Comparison of ENCODE assay signal across 13 cellular contexts in the genomic region with DNA sequence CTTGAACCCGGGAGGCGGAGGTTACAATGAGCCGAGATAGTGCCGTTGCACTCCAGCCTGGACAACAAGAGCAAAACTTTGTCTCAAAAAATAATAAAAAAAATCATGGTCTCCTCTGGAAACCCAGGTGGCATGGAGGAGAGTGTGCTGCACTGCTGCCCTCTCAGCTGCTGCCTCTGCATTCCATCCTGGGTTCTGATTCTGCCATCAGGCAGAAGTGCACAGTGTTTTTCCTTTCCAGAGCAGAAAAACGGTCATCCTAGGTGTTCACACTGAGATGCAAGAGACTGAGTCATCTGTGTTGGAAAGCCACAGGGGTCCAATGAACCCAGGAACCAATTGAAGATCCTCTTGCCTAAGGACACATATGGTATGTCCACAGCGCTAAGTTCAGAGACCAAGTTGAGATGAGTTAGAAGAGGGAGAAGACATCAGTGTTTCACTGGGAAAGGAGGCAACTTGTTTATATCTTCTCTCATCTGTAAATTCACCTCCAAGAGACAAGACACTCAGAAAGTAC.
DNase-seq lines count a peak whose midpoint lies in the region; ATAC-seq and TF ChIP-seq lines count a peak whose summit lies in the region.
"Had no signal": no experiment of that assay in that cellular context is flagged by ENCODE, and none has a peak within 500 bp of the region (broad histone marks: within the 10 kb centered on the region; RNA-seq: fewer than 3 reads in every experiment).

No MANE protein-coding gene starts in this region.

- peak overlapping the region; percentile 55 for H4K5ac ChIP-seq in IMR-90 (ENCODE audit: low read depth, low read length)

- H3K4me3 Mint-ChIP-seq in stimulated activated effector memory CD8-positive, alpha-beta T cell treated with anti-CD3 and anti-CD28 coated beads, Interleukin-12 subunit alpha, Interleukin-12 subunit beta, amount 100 ng/mL, for 72 hours = no peak overlapping the region
- H3K4me3 Mint-ChIP-seq: activated naive CD8-positive, alpha-beta T cell treated with anti-CD3 and anti-CD28 coated beads for 36 hours; activated T-cell treated with anti-CD3 and anti-CD28 coated beads, Interleukin-2, amount 50 U/mL, for 24 hours; CD8-positive, alpha-beta T cell; memory B cell had no signal

- no peaks in the 10 kb centered on the region for H3K9me3 ChIP-seq in IMR-90 (ENCODE audit: control insufficient read depth, insufficient read depth, low read length)
- no peaks in the 10 kb centered on the region for H3K9me3 ChIP-seq in SJSA1 (replicated peaks)
- H3K9me3 ChIP-seq in tibial artery = no peaks in the 10 kb centered on the region

- peak overlapping the region; percentile 73 for H3K18ac ChIP-seq in IMR-90 (ENCODE audit: low read depth, low read length)

- BruUV-seq in IMR-90 (replicated peaks; lab: Mats Ljungman, UMichigan) = no TSS peak

- dilution Hi-C loops in IMR-90 (cut with HindIII; ENCODE audit: low sequenced_read_pairs, unreplicated experiment) = no loop called here

- H4K91ac ChIP-seq in IMR-90 (ENCODE audit: insufficient read depth, low read depth, low read length) = peak overlapping the region; percentile 40; the same call in 1 of the 2 replicates

- H2AFZ ChIP-seq in IMR-90 (replicated peaks; ENCODE audit: low read length, poor library complexity) = no peak overlapping the region

- H2BK5ac ChIP-seq in IMR-90 (ENCODE audit: low read depth, low read length, poor library complexity, severe bottlenecking) = peak overlapping the region; percentile 22

- DNase-seq in IMR-90 (peak; percentile 25), SJSA1 (ENCODE audit: low read depth in 1 of 2, low spot score in 2 of 2) (no peak), fibroblast of mammary gland (ENCODE audit: low read depth) (peak; percentile 50), tibial artery (no peak), NCI-H446 (lab: John Stamatoyannopoulos, UW) (no peak)
- DNase-seq in stimulated activated effector memory CD8-positive, alpha-beta T cell treated with anti-CD3 and anti-CD28 coated beads, Interleukin-12 subunit alpha, Interleukin-12 subunit beta, amount 100 ng/mL, for 72 hours (ENCODE audit: low spot score in 2 of 2) = no peak
- DNase-seq: activated CD4-positive, alpha-beta T cell treated with anti-CD3 and anti-CD28 coated beads for 48 hours; activated naive CD8-positive, alpha-beta T cell treated with anti-CD3 and anti-CD28 coated beads for 36 hours; activated T-cell treated with anti-CD3 and anti-CD28 coated beads, Interleukin-2, amount 50 U/mL, for 24 hours; NCI-H82 had no signal

- no peaks in the 10 kb centered on the region for H3K36me3 Mint-ChIP-seq in stimulated activated effector memory CD8-positive, alpha-beta T cell treated with anti-CD3 and anti-CD28 coated beads, Interleukin-12 subunit alpha, Interleukin-12 subunit beta, amount 100 ng/mL, for 72 hours
- H3K36me3 Mint-ChIP-seq: CD8-positive, alpha-beta T cell; memory B cell had no signal

- peak overlapping the region; percentile 93 for H2AK5ac ChIP-seq in IMR-90 (ENCODE audit: low read depth, low read length)

- peak overlapping the region; percentile 64 for H2BK20ac ChIP-seq in IMR-90 (ENCODE audit: low read depth, low read length)

- H3K4ac ChIP-seq in IMR-90 (ENCODE audit: low read depth, low read length) = peak overlapping the region; percentile 85

- peaks cover under 1% of the 10 kb centered on the region; the same call in 1 of the 2 replicates for H3K36me3 ChIP-seq in IMR-90 (ENCODE audit: control insufficient read depth, insufficient read depth, low read length)
- no peaks in the 10 kb centered on the region for H3K36me3 ChIP-seq in SJSA1
- peaks cover 0 to 18% (median 6%) of the 10 kb centered on the region in 3 donors for H3K36me3 ChIP-seq in tibial artery

- no CpG with 5 or more reads among the region's 6 CpGs for WGBS in IMR-90 (ENCODE audit: extremely low coverage in 2 of 2, insufficient read length in 1 of 2), 2 experiments

- H3K9ac ChIP-seq in IMR-90 (ENCODE audit: low read depth, low read length) = no peak overlapping the region

- H3K9me1 ChIP-seq in IMR-90 (ENCODE audit: insufficient read depth, low read length) = peaks cover 16% of the 10 kb centered on the region

- H2BK15ac ChIP-seq in IMR-90 (ENCODE audit: low read depth, low read length) = peak overlapping the region; percentile 64

- H3K27ac ChIP-seq in IMR-90 (ENCODE audit: insufficient read depth, low read length) = peak overlapping the region; percentile 57; the same call in 1 of the 2 replicates
- H3K27ac ChIP-seq in SJSA1 = peak overlapping the region; percentile 89
- H3K27ac ChIP-seq in tibial artery = peak overlapping the region; percentile 68 to 80

- peaks cover 32% of the 10 kb centered on the region for H3K4me1 Mint-ChIP-seq in stimulated activated effector memory CD8-positive, alpha-beta T cell treated with anti-CD3 and anti-CD28 coated beads, Interleukin-12 subunit alpha, Interleukin-12 subunit beta, amount 100 ng/mL, for 72 hours

- no peak overlapping the region for H3K27ac Mint-ChIP-seq in stimulated activated effector memory CD8-positive, alpha-beta T cell treated with anti-CD3 and anti-CD28 coated beads, Interleukin-12 subunit alpha, Interleukin-12 subunit beta, amount 100 ng/mL, for 72 hours
- H3K27ac Mint-ChIP-seq: activated naive CD8-positive, alpha-beta T cell treated with anti-CD3 and anti-CD28 coated beads for 36 hours; activated T-cell treated with anti-CD3 and anti-CD28 coated beads, Interleukin-2, amount 50 U/mL, for 24 hours; CD8-positive, alpha-beta T cell; memory B cell had no signal

- H3K9me3 Mint-ChIP-seq in stimulated activated effector memory CD8-positive, alpha-beta T cell treated with anti-CD3 and anti-CD28 coated beads, Interleukin-12 subunit alpha, Interleukin-12 subunit beta, amount 100 ng/mL, for 72 hours = no peaks in the 10 kb centered on the region
- H3K9me3 Mint-ChIP-seq: activated naive CD8-positive, alpha-beta T cell treated with anti-CD3 and anti-CD28 coated beads for 36 hours; activated T-cell treated with anti-CD3 and anti-CD28 coated beads, Interleukin-2, amount 50 U/mL, for 24 hours; CD8-positive, alpha-beta T cell; memory B cell had no signal

- H3K4me2 ChIP-seq in IMR-90 (ENCODE audit: low read depth, low read length) = no peak overlapping the region

- peak overlapping the region; percentile 13 to 54; a peak in 2 of 4 replicates for H4K8ac ChIP-seq in IMR-90 (ENCODE audit: low read depth in 2 of 2, low read length in 2 of 2)

- H3K23ac ChIP-seq in IMR-90 (ENCODE audit: low read depth, low read length) = 0 out of 2 replicates have a peak overlapping the region, but pooled peaks have one; percentile 23

- H4K20me1 ChIP-seq in IMR-90 (ENCODE audit: insufficient read depth, low read length) = no peaks in the 10 kb centered on the region

- in situ Hi-C loops in IMR-90 (cut with MboI; ENCODE audit: low sequenced_read_pairs) = no loop called here

- H3K27me3 ChIP-seq in IMR-90 (ENCODE audit: control insufficient read depth, insufficient read depth, low read length) (no peaks in the 10 kb centered on the region), SJSA1 (replicated peaks) (no peaks in the 10 kb centered on the region), tibial artery (no peaks in the 10 kb centered on the region)

- H3K56ac ChIP-seq in IMR-90 (ENCODE audit: extremely low read depth, insufficient read depth, low read length) = 0 out of 2 replicates have a peak overlapping the region, but pooled peaks have one; percentile 8

- H3K4me3 ChIP-seq in IMR-90 (ENCODE audit: insufficient read depth, low read depth, low read length) (no peak overlapping the region), SJSA1 (no peak overlapping the region), fibroblast of mammary gland (ENCODE audit: control insufficient read depth, low read depth, low read length) (no peak overlapping the region), tibial artery (no peak overlapping the region)

- peak overlapping the region; percentile 78 for H2BK120ac ChIP-seq in IMR-90 (ENCODE audit: low read depth, low read length)

- TF ChIP-seq RAD21 in IMR-90 (IDR thresholded peaks at IDR 0.05; ENCODE audit: low read length) = no peak

- TF ChIP-seq CTCF in IMR-90 (conservative IDR thresholded peaks at IDR 0.05; ENCODE audit: low read depth, low read length) (no peak), fibroblast of mammary gland (conservative IDR thresholded peaks at IDR 0.05; ENCODE audit: control insufficient read depth, insufficient read depth, low read depth, low read length) (no peak), tibial artery (IDR thresholded peaks at IDR 0.05) (no peak)

- peaks cover 0 to 16% of the 10 kb centered on the region in 2 experiments; a peak in 1 of 4 replicates for H3K79me1 ChIP-seq in IMR-90 (ENCODE audit: low read depth in 1 of 2, low read length in 2 of 2)

- CTCF ChIA-PET in IMR-90 (lab: Yijun Ruan, JAX) = interaction anchor here (0.6 kb wide), 1 partner anchor 338 kb away, joined by 10 read pairs; no protein-coding TSS in a partner anchor

- no peak overlapping the region for H2AK9ac ChIP-seq in IMR-90 (replicated peaks; ENCODE audit: low read depth, low read length, poor library complexity)

- POLR2A ChIA-PET in IMR-90 (lab: Charles Lee; ENCODE audit: unreplicated experiment) = no interaction called here

- peak overlapping the region; percentile 83 for H3K14ac ChIP-seq in IMR-90 (replicated peaks; ENCODE audit: low read depth, low read length)

- intact Hi-C loops in IMR-90 (cut with micrococcal nuclease) = loop anchor here (2.0 to 5.0 kb wide), 2 partner anchors 14 to 315 kb away; no protein-coding TSS in a partner anchor
- intact Hi-C loops in tibial artery (cut with DNase I; ENCODE audit: low total_unique reads) = no loop called here

- ATAC-seq in IMR-90 (ENCODE audit: low read depth) = no peak
- ATAC-seq in HG02623 (IDR thresholded peaks at IDR 0.05; ENCODE audit: unreplicated experiment) = no peak
- no peak for ATAC-seq in stimulated activated effector memory CD8-positive, alpha-beta T cell treated with anti-CD3 and anti-CD28 coated beads, Interleukin-12 subunit alpha, Interleukin-12 subunit beta, amount 100 ng/mL, for 72 hours
- ATAC-seq: CD8-positive, alpha-beta T cell had no signal

- TF ChIP-seq POLR2A in IMR-90 (IDR thresholded peaks at IDR 0.05; ENCODE audit: low read depth, low read length) = no peak

- H3K4me1 ChIP-seq in IMR-90 (ENCODE audit: control insufficient read depth, insufficient read depth, low read length) (peaks cover 20% of the 10 kb centered on the region), SJSA1 (replicated peaks) (peaks cover 32% of the 10 kb centered on the region), tibial artery (peaks cover 0 to 54% (median 31%) of the 10 kb centered on the region in 4 donors)

TF ChIP-seq in IMR-90, 13 proteins besides CTCF, POLR2A, EP300 and RAD21 (continues in another document):
- TF ChIP-seq MXI1 (IDR thresholded peaks at IDR 0.05; ENCODE audit: borderline replicate concordance, low read depth, low read length) = no peak
- TF ChIP-seq CEBPB (IDR thresholded peaks at IDR 0.05; ENCODE audit: low read depth, low read length) = no peak
- TF ChIP-seq MAZ (IDR thresholded peaks at IDR 0.05; ENCODE audit: borderline replicate concordance, low read depth, low read length) = no peak

Comparison
In these comparisons a context has a peak if more than half of its experiments do, and no peak if none do; other contexts are left out.
1. DNase-seq: peak in IMR-90 (single experiment) and fibroblast of mammary gland (single experiment); none in SJSA1 (0 of 2), tibial artery (0 of 2), stimulated activated effector memory CD8-positive, alpha-beta T cell treated with anti-CD3 and anti-CD28 coated beads, Interleukin-12 subunit alpha, Interleukin-12 subunit beta, amount 100 ng/mL, for 72 hours (0 of 2) and NCI-H446 (0 of 2).
2. Peak in every context shown above with its lines, with median percentiles within 50 percentile points of each other: H3K27ac ChIP-seq.